ENCODE assay signal across 8 cellular contexts in genomic region chr16:81521141-81521626, GRCh38.
DNase-seq lines count a peak whose midpoint lies in the region; ATAC-seq and TF ChIP-seq lines count a peak whose summit lies in the region.

No MANE protein-coding gene starts in this region.

- H3K27me3 ChIP-seq in esophagus muscularis mucosa (no peaks in the 10 kb centered on the region), prostate gland (replicated peaks; ENCODE audit: insufficient read depth) (no peaks in the 10 kb centered on the region)

- DNase-seq in activated naive CD8-positive, alpha-beta T cell treated with anti-CD3 and anti-CD28 coated beads, Interleukin-2, amount 50 U/mL, for 24 hours: peak; percentile 68
- peak; percentile 4 to 24 for DNase-seq in stimulated activated CD4-positive, alpha-beta T cell treated with anti-CD3 and anti-CD28 coated beads, Interleukin-12 subunit alpha, Interleukin-12 subunit beta, amount 100 ng/mL, for 24 hours (ENCODE audit: low read depth in 2 of 2)
- DNase-seq in SW 1271 (lab: John Stamatoyannopoulos, UW): no peak
- no peak for DNase-seq in esophagus muscularis mucosa (ENCODE audit: extremely low spot score)
- no peak for DNase-seq in prostate gland (ENCODE audit: low spot score)
- DNase-seq in Kasumi-1 (lab: John Stamatoyannopoulos, UW): no peak

- peak overlapping the region; percentile 60 for H3K4me3 Mint-ChIP-seq in T-helper 1 cell treated with Interleukin-12 subunit alpha and Interleukin-12 subunit beta and Interleukin-4 antibody, amounts not matched to agents 30 μg/mL and 1 μg/mL, for 36 hours
- no peak overlapping the region for H3K4me3 Mint-ChIP-seq in activated naive CD8-positive, alpha-beta T cell treated with anti-CD3 and anti-CD28 coated beads, Interleukin-2, amount 50 U/mL, for 24 hours

- no peak for TF ChIP-seq CTCF in esophagus muscularis mucosa (IDR thresholded peaks at IDR 0.05)
- no peak for TF ChIP-seq CTCF in prostate gland (IDR thresholded peaks at IDR 0.05)

- intact Hi-C loops in esophagus muscularis mucosa (cut with DNase I) (no loop called here), prostate gland (cut with DNase I) (no loop called here)

- H3K36me3 ChIP-seq in esophagus muscularis mucosa: no peaks in the 10 kb centered on the region
- no peaks in the 10 kb centered on the region for H3K36me3 ChIP-seq in prostate gland

- no peaks in the 10 kb centered on the region for H3K27me3 Mint-ChIP-seq in T-helper 1 cell treated with Interleukin-12 subunit alpha and Interleukin-12 subunit beta and Interleukin-4 antibody, amounts not matched to agents 30 μg/mL and 1 μg/mL, for 36 hours (ENCODE audit: low read depth)
- H3K27me3 Mint-ChIP-seq in activated naive CD8-positive, alpha-beta T cell treated with anti-CD3 and anti-CD28 coated beads, Interleukin-2, amount 50 U/mL, for 24 hours: no peaks in the 10 kb centered on the region

- H3K4me3 ChIP-seq in esophagus muscularis mucosa: no peak overlapping the region
- no peak overlapping the region for H3K4me3 ChIP-seq in prostate gland

- H3K27ac Mint-ChIP-seq in T-helper 1 cell treated with Interleukin-12 subunit alpha and Interleukin-12 subunit beta and Interleukin-4 antibody, amounts not matched to agents 30 μg/mL and 1 μg/mL, for 36 hours: peak overlapping the region; percentile 91
- H3K27ac Mint-ChIP-seq in activated naive CD8-positive, alpha-beta T cell treated with anti-CD3 and anti-CD28 coated beads, Interleukin-2, amount 50 U/mL, for 24 hours: no peak overlapping the region

- WGBS in esophagus muscularis mucosa: 84% methylated on average over 13 of the region's 19 CpGs
- WGBS in prostate gland: 79% methylated on average over 19 of the region's 19 CpGs

- H3K4me1 ChIP-seq in esophagus muscularis mucosa: peaks cover 13 to 38% (median 29%) of the 10 kb centered on the region in 4 donors
- H3K4me1 ChIP-seq in prostate gland (replicated peaks): no peaks in the 10 kb centered on the region

- no peak for TF ChIP-seq POLR2A in esophagus muscularis mucosa (IDR thresholded peaks at IDR 0.05; ENCODE audit: low read depth)
- no peak for TF ChIP-seq POLR2A in prostate gland (IDR thresholded peaks at IDR 0.05)

- peak; percentile 77 for ATAC-seq in GM21528 (IDR thresholded peaks at IDR 0.05; ENCODE audit: low FRiP score, unreplicated experiment)
- ATAC-seq in activated naive CD8-positive, alpha-beta T cell treated with anti-CD3 and anti-CD28 coated beads, Interleukin-2, amount 50 U/mL, for 24 hours: peak; percentile 68

- TF ChIP-seq EP300 in esophagus muscularis mucosa (IDR thresholded peaks at IDR 0.05): no peak

- peaks cover 52% of the 10 kb centered on the region for H3K4me1 Mint-ChIP-seq in T-helper 1 cell treated with Interleukin-12 subunit alpha and Interleukin-12 subunit beta and Interleukin-4 antibody, amounts not matched to agents 30 μg/mL and 1 μg/mL, for 36 hours (ENCODE audit: low read depth)
- peaks cover 52% of the 10 kb centered on the region for H3K4me1 Mint-ChIP-seq in activated naive CD8-positive, alpha-beta T cell treated with anti-CD3 and anti-CD28 coated beads, Interleukin-2, amount 50 U/mL, for 24 hours

- no peaks in the 10 kb centered on the region for H3K9me3 ChIP-seq in esophagus muscularis mucosa
- no peaks in the 10 kb centered on the region for H3K9me3 ChIP-seq in prostate gland

- no peaks in the 10 kb centered on the region for H3K9me3 Mint-ChIP-seq in T-helper 1 cell treated with Interleukin-12 subunit alpha and Interleukin-12 subunit beta and Interleukin-4 antibody, amounts not matched to agents 30 μg/mL and 1 μg/mL, for 36 hours
- no peaks in the 10 kb centered on the region for H3K9me3 Mint-ChIP-seq in activated naive CD8-positive, alpha-beta T cell treated with anti-CD3 and anti-CD28 coated beads, Interleukin-2, amount 50 U/mL, for 24 hours

- H3K36me3 Mint-ChIP-seq in T-helper 1 cell treated with Interleukin-12 subunit alpha and Interleukin-12 subunit beta and Interleukin-4 antibody, amounts not matched to agents 30 μg/mL and 1 μg/mL, for 36 hours (ENCODE audit: low read depth): peaks cover 23% of the 10 kb centered on the region
- H3K36me3 Mint-ChIP-seq in activated naive CD8-positive, alpha-beta T cell treated with anti-CD3 and anti-CD28 coated beads, Interleukin-2, amount 50 U/mL, for 24 hours (ENCODE audit: low read depth): no peaks in the 10 kb centered on the region

- no peak overlapping the region for H3K27ac ChIP-seq in esophagus muscularis mucosa (replicated peaks in 1 of 4)
- H3K27ac ChIP-seq in prostate gland: no peak overlapping the region

Comparison
In these comparisons a context has a peak if more than half of its experiments do, and no peak if none do; other contexts are left out.
1. DNase-seq: peak in activated naive CD8-positive, alpha-beta T cell treated with anti-CD3 and anti-CD28 coated beads, Interleukin-2, amount 50 U/mL, for 24 hours (single experiment) and stimulated activated CD4-positive, alpha-beta T cell treated with anti-CD3 and anti-CD28 coated beads, Interleukin-12 subunit alpha, Interleukin-12 subunit beta, amount 100 ng/mL, for 24 hours (2 of 2); none in SW 1271 (0 of 2), esophagus muscularis mucosa (single experiment), prostate gland (single experiment) and Kasumi-1 (0 of 2).